ENCODE assay signal across 18 cellular contexts in genomic region chr5:158373623-158374375, GRCh38.
DNase-seq lines count a peak whose midpoint lies in the region; ATAC-seq and TF ChIP-seq lines count a peak whose summit lies in the region.
"Had no signal": no experiment of that assay in that cellular context is flagged by ENCODE, and none has a peak within 500 bp of the region (broad histone marks: within the 10 kb centered on the region; RNA-seq: fewer than 3 reads in every experiment).

No MANE protein-coding gene starts in this region.

- DNase-seq in SIG-M5 treated with dmso at 0.1 percent for 504 hours (lab: John Stamatoyannopoulos, UW; ENCODE audit: unreplicated experiment) (peak; percentile 41), SIG-M5 (lab: John Stamatoyannopoulos, UW) (no peak), MV-4-11 (lab: John Stamatoyannopoulos, UW) (peak; percentile 68), SKM-1 treated with dmso at 0.1 percent for 144 hours (lab: John Stamatoyannopoulos, UW; ENCODE audit: unreplicated experiment) (peak; percentile 80), body of pancreas (no peak)
- DNase-seq: BE2C, MG63, NCI-H1417, NCI-H2029, NCI-H748 treated with DMSO at 0.1 percent for 48 hours, SJCRH30, T-cell had no signal

- TF ChIP-seq CTCF in neutrophil (IDR thresholded peaks at IDR 0.05) (no peak), body of pancreas (IDR thresholded peaks at IDR 0.05) (no peak)

- intact Hi-C loops in body of pancreas (cut with DNase I) = no loop called here

- H3K36me3 ChIP-seq in neutrophil (no peaks in the 10 kb centered on the region), body of pancreas (replicated peaks in 1 of 2; ENCODE audit: insufficient read depth in 1 of 2, low read depth in 2 of 2) (no peaks in the 10 kb centered on the region)
- H3K36me3 ChIP-seq: BE2C, MG63, SJCRH30 had no signal

- H3K27ac ChIP-seq in neutrophil (peak overlapping the region; percentile 74), body of pancreas (no peak overlapping the region)
- H3K27ac ChIP-seq: 22Rv1, SJCRH30 had no signal

- ATAC-seq in body of pancreas (no peak), HG03457 (IDR thresholded peaks at IDR 0.05; ENCODE audit: unreplicated experiment) (no peak)
- ATAC-seq in activated CD4-positive, CD25-positive, alpha-beta regulatory T cell treated with anti-CD3 and anti-CD28 coated beads, Interleukin-2, amount 50 U/mL, for 24 hours = no peak
- ATAC-seq: GM23338, HCT116, T-cell had no signal

- H3K27me3 ChIP-seq in neutrophil (no peaks in the 10 kb centered on the region), body of pancreas (no peaks in the 10 kb centered on the region)
- H3K27me3 ChIP-seq: BE2C, MG63, SJCRH30 had no signal

- WGBS in body of pancreas, 2 donors = 61 to 67% methylated on average over 6 of the region's 6 CpGs

- TF ChIP-seq POLR2A in body of pancreas (IDR thresholded peaks at IDR 0.05) = no peak

- no peaks in the 10 kb centered on the region for H3K9me3 ChIP-seq in neutrophil
- H3K9me3 ChIP-seq in body of pancreas = no peaks in the 10 kb centered on the region
- H3K9me3 ChIP-seq: BE2C, SJCRH30 had no signal

- H3K4me1 ChIP-seq in neutrophil (ENCODE audit: control insufficient read depth in 1 of 2, insufficient read depth in 1 of 2, low read depth in 1 of 2, low read length in 1 of 2) (peaks cover 51 to 61% of the 10 kb centered on the region in 2 experiments), body of pancreas (no peaks in the 10 kb centered on the region)
- H3K4me1 ChIP-seq: BE2C, SJCRH30 had no signal

- H3K4me3 ChIP-seq in neutrophil (ENCODE audit: low read depth in 1 of 2, low read length in 1 of 2) = peak overlapping the region in 1 of 2 experiments; percentile 43
- H3K4me3 ChIP-seq in body of pancreas = no peak overlapping the region
- H3K4me3 ChIP-seq: GM23338, MG63, SJCRH30 had no signal

Comparison
In these comparisons a context has a peak if more than half of its experiments do, and no peak if none do; other contexts are left out.
1. DNase-seq: peak in SIG-M5 treated with dmso at 0.1 percent for 504 hours (single experiment), MV-4-11 (single experiment) and SKM-1 treated with dmso at 0.1 percent for 144 hours (single experiment); none in SIG-M5 (single experiment) and body of pancreas (0 of 4).